Comparison of ENCODE assay signal across 1 cellular context in the genomic region with DNA sequence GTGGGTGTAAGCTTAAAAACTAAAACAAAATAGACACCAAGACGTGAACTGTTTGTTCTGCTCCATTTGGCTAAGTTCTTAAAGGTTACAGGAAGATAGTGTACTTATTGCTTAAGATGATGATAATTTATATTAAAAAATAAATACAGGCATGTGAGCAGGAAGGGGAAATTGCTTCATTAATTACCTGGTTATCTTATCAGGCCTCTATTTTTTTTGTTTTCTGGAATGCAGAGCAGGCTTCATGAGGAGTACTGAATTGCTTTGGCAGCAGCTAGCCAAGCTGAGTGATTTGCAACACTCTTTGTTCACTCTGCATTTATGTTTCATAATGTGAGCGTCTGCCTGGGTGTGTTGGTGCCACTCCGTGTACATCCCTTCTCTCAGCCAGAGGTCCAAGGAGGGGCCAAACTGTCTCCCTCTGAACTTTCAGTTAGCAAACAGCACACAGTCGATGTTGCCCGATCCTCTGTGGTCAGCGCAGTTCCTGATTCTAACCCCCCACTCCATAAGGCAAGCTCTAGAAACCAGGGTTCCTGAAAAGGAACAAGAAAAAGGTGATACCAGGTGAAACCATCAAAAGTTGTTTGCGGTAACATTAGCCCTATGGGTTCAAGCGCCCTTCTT.
TF ChIP-seq lines count a peak whose summit lies in the region.

No MANE protein-coding gene starts in this region.

TF ChIP-seq in HepG2, 621 proteins besides CTCF, POLR2A, EP300 and RAD21 (continued from another document):
- TF ChIP-seq, protein P1, sequence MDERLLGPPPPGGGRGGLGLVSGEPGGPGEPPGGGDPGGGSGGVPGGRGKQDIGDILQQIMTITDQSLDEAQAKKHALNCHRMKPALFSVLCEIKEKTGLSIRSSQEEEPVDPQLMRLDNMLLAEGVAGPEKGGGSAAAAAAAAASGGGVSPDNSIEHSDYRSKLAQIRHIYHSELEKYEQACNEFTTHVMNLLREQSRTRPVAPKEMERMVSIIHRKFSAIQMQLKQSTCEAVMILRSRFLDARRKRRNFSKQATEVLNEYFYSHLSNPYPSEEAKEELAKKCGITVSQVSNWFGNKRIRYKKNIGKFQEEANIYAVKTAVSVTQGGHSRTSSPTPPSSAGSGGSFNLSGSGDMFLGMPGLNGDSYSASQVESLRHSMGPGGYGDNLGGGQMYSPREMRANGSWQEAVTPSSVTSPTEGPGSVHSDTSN (CRISPR knock-in tag; IDR thresholded peaks at IDR 0.05), result no peak
- TF ChIP-seq ZNF761 (CRISPR knock-in tag; conservative IDR thresholded peaks at IDR 0.05), result no peak
- no peak for TF ChIP-seq CEBPG (CRISPR knock-in tag; IDR thresholded peaks at IDR 0.05)
